8 cellular contexts compared by ENCODE assay signal in the genomic region with DNA sequence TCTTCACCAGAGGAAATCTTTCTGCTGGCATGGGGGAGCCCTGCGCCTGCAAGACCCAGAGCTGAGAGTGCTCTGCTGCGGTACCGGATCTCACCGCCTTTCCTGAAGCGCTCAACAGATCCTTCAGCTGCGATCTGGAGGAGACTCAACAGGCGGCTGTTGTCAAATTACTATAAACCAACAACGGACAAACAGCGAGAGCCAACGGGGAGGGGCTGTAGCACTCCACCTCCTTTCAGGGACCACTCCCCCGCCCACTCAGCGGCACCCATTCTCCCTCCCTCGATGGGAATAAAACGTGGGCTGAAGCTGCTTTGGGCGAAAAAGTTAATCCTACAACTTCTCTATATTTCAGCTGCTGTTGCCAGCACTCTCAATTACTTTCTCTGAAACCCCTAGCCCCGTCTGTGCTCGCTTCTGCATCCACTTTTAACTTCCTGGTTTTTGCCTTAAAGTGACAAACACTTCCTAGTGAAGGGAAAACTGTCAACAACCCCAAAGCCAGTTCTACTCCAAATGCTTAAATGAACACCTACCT. TPM values are rescaled to one million over a fixed set of nuclear protein-coding genes. Genes with fewer than 3 reads are reported as not detected.
DNase-seq lines count a peak whose midpoint lies in the region; ATAC-seq, FAIRE-seq and TF ChIP-seq lines count a peak whose summit lies in the region.

A gene with protein sequence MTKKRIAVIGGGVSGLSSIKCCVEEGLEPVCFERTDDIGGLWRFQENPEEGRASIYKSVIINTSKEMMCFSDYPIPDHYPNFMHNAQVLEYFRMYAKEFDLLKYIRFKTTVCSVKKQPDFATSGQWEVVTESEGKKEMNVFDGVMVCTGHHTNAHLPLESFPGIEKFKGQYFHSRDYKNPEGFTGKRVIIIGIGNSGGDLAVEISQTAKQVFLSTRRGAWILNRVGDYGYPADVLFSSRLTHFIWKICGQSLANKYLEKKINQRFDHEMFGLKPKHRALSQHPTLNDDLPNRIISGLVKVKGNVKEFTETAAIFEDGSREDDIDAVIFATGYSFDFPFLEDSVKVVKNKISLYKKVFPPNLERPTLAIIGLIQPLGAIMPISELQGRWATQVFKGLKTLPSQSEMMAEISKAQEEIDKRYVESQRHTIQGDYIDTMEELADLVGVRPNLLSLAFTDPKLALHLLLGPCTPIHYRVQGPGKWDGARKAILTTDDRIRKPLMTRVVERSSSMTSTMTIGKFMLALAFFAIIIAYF (minus strand): TSS at position 147 of the 538 bp plus-strand sequence. CDS start 310 bp downstream, outside the sequence.

- H3F3A ChIP-seq in MM.1S (ENCODE audit: insufficient read depth, low read length), result no peaks in the 10 kb centered on the region

- peak within 1 kb of the TSS; percentile 72 for H3K4me3 ChIP-seq in MM.1S (ENCODE audit: low read length)
- peak within 1 kb of the TSS; percentile 97 to 98 for H3K4me3 ChIP-seq in kidney (ENCODE audit: low read length in 2 of 2)

- no peaks in the 10 kb centered on the region for H3K9me3 ChIP-seq in MM.1S (replicated peaks; ENCODE audit: insufficient read depth, low read length)
- no peaks in the 10 kb centered on the region for H3K9me3 ChIP-seq in kidney (ENCODE audit: control insufficient read depth in 1 of 2, low read length in 2 of 2)

- H4K20me1 ChIP-seq in MM.1S (ENCODE audit: insufficient read depth, low read length), result no peaks in the 10 kb centered on the region

- H3K9ac ChIP-seq in MM.1S (ENCODE audit: low read length) (peak within 1 kb of the TSS; percentile 20; the same call in 1 of the 2 replicates), kidney (ENCODE audit: low read length in 2 of 2) (peak within 1 kb of the TSS; percentile 74 to 80)

- TF ChIP-seq CTCF in MM.1S (IDR thresholded peaks at IDR 0.05; ENCODE audit: low read length) (peak; percentile 26), VCaP (conservative IDR thresholded peaks at IDR 0.05) (peak; percentile 47), kidney (IDR thresholded peaks at IDR 0.05; ENCODE audit: borderline replicate concordance, extremely low read depth, insufficient read depth) (peak; percentile 23)

- DNase-seq in COLO829 (ENCODE audit: low spot score), result peak; percentile 48
- peak; percentile 73 for DNase-seq in MM.1S
- DNase-seq in cerebellar cortex (ENCODE audit: low spot score), result peak; percentile 40
- DNase-seq in kidney, result peak; percentile 84
- peak; percentile 15 to 44 (median 25) for DNase-seq in stimulated activated CD4-positive, alpha-beta T cell treated with anti-CD3 and anti-CD28 coated beads, Interleukin-12 subunit alpha, Interleukin-12 subunit beta, amount 100 ng/mL, for 48 hours (ENCODE audit: low read depth in 2 of 3, low spot score in 1 of 3)

- peak within 1 kb of the TSS; percentile 87 for H2AFZ ChIP-seq in MM.1S (ENCODE audit: low read length)

- H3K9me2 ChIP-seq in MM.1S (replicated peaks; ENCODE audit: insufficient read depth, low read length), result no peaks in the 10 kb centered on the region; the same call in 1 of the 2 replicates

- ATAC-seq in GM21423 (IDR thresholded peaks at IDR 0.05; ENCODE audit: unreplicated experiment) (peak; percentile 79), HG02870 (IDR thresholded peaks at IDR 0.05; ENCODE audit: unreplicated experiment) (no peak)

- intact Hi-C loops in kidney (cut with DNase I), result no loop called here

- H3K4me2 ChIP-seq in MM.1S (ENCODE audit: low read depth, low read length), result peak within 1 kb of the TSS; percentile 47

- H3K79me2 ChIP-seq in MM.1S (ENCODE audit: low read length), result no peaks in the 10 kb centered on the region

- H3K4me1 ChIP-seq in MM.1S (ENCODE audit: low read length), result no peaks in the 10 kb centered on the region
- peaks cover 0 to 4% of the 10 kb centered on the region in 2 donors for H3K4me1 ChIP-seq in kidney (ENCODE audit: control insufficient read depth in 1 of 2, insufficient read depth in 1 of 2, low read depth in 1 of 2, low read length in 2 of 2)

- FAIRE-seq in kidney (lab: Jason Lieb, UNC), result no peak

- H3K27me3 ChIP-seq in MM.1S (replicated peaks; ENCODE audit: insufficient read depth, low read length), result no peaks in the 10 kb centered on the region

- H3K36me3 ChIP-seq in MM.1S (replicated peaks; ENCODE audit: insufficient read depth, low read length) (no peaks in the 10 kb centered on the region), kidney (ENCODE audit: control insufficient read depth in 1 of 2, insufficient read depth in 2 of 2, low read length in 2 of 2) (no peaks in the 10 kb centered on the region)

- H3K27ac ChIP-seq in MM.1S (ENCODE audit: low read length), result no peak within 1 kb of the TSS
- H3K27ac ChIP-seq in VCaP, result peak within 1 kb of the TSS; percentile 51
- peak within 1 kb of the TSS; percentile 26 to 73 for H3K27ac ChIP-seq in kidney (ENCODE audit: low read depth in 2 of 2, low read length in 2 of 2)

RNA-seq across cellular contexts. Expression of the gene that starts here (rescaled TPM):
- total RNA-seq in kidney, result 9.5 TPM
- 12.3 TPM for polyA plus RNA-seq in kidney (ENCODE audit: insufficient read depth, low read depth, low replicate concordance)

Comparison
In these comparisons a context has a peak if more than half of its experiments do, and no peak if none do; other contexts are left out.
1. DNase-seq: peak in every context shown above with its lines; median percentile 84 in kidney; 73 in MM.1S; 48 in COLO829; 40 in cerebellar cortex; 25 in stimulated activated CD4-positive, alpha-beta T cell treated with anti-CD3 and anti-CD28 coated beads, Interleukin-12 subunit alpha, Interleukin-12 subunit beta, amount 100 ng/mL, for 48 hours.